Comparison of ENCODE assay signal across 7 cellular contexts in genomic region chr6:157068691-157069228, GRCh38.
DNase-seq lines count a peak whose midpoint lies in the region; ATAC-seq and TF ChIP-seq lines count a peak whose summit lies in the region.

No MANE protein-coding gene starts in this region.

- no peak overlapping the region for H3K4me3 Mint-ChIP-seq in nephron progenitor cell
- H3K4me3 Mint-ChIP-seq in WTC11 = no peak overlapping the region
- H3K4me3 Mint-ChIP-seq in neural progenitor cell = no peak overlapping the region

- no peak overlapping the region for H3K4me3 ChIP-seq in neural progenitor cell

- H3K27ac Mint-ChIP-seq in nephron progenitor cell = peak overlapping the region; percentile 40
- no peak overlapping the region for H3K27ac Mint-ChIP-seq in WTC11
- no peak overlapping the region for H3K27ac Mint-ChIP-seq in neural progenitor cell

- H3K27ac ChIP-seq in RWPE1 (no peak overlapping the region), neural progenitor cell (no peak overlapping the region)

- no peaks in the 10 kb centered on the region for H3K36me3 ChIP-seq in neural progenitor cell

- peak; percentile 98 for ATAC-seq in HG02852 (IDR thresholded peaks at IDR 0.05; ENCODE audit: unreplicated experiment)
- ATAC-seq in WTC11 = no peak

- H3K36me3 Mint-ChIP-seq in nephron progenitor cell (ENCODE audit: low read depth) (peaks cover 11% of the 10 kb centered on the region), WTC11 (no peaks in the 10 kb centered on the region), neural progenitor cell (peaks cover 4% of the 10 kb centered on the region)

- no peaks in the 10 kb centered on the region for H3K9me3 ChIP-seq in neural progenitor cell (ENCODE audit: low read depth)

- H3K79me2 ChIP-seq in neural progenitor cell (ENCODE audit: low read depth) = peaks cover 96% of the 10 kb centered on the region

- H3K4me1 Mint-ChIP-seq in nephron progenitor cell (peaks cover 58% of the 10 kb centered on the region), WTC11 (peaks cover 44% of the 10 kb centered on the region), neural progenitor cell (peaks cover 53% of the 10 kb centered on the region)

- DNase-seq in GM19238 (ENCODE audit: insufficient read length, low spot score) (peak; percentile 24), RWPE1 (ENCODE audit: low spot score) (peak; percentile 31), nephron progenitor cell (no peak), SW 1271 (lab: John Stamatoyannopoulos, UW) (no peak), WTC11 (ENCODE audit: low spot score) (no peak), neural progenitor cell (ENCODE audit: low spot score) (no peak)

- POLR2A ChIA-PET in RWPE1 (lab: Yijun Ruan, JAX; ENCODE audit: low non-redundant PET) (no interaction called here), WTC11 (lab: Charles Lee) (no interaction called here)

- H4K20me1 ChIP-seq in neural progenitor cell (ENCODE audit: low read depth) = peaks cover 69% of the 10 kb centered on the region

- H3K9me3 Mint-ChIP-seq in nephron progenitor cell = no peaks in the 10 kb centered on the region
- no peaks in the 10 kb centered on the region for H3K9me3 Mint-ChIP-seq in WTC11
- no peaks in the 10 kb centered on the region for H3K9me3 Mint-ChIP-seq in neural progenitor cell

- peaks cover 9% of the 10 kb centered on the region for H3F3A ChIP-seq in neural progenitor cell (ENCODE audit: low read depth)

- no peaks in the 10 kb centered on the region for H3K27me3 ChIP-seq in neural progenitor cell

- CTCF ChIA-PET in RWPE1 (lab: Yijun Ruan, JAX) = interaction anchor here (0.5 to 0.9 kb wide), 4 partner anchors 9 to 527 kb away, joined by 3 to 4 read pairs (median 3); no protein-coding TSS in a partner anchor
- CTCF ChIA-PET in WTC11 (lab: Charles Lee) = interaction anchor here (2.3 kb wide), 1 partner anchor 23 kb away, joined by 8 read pairs; no protein-coding TSS in a partner anchor

- H2AFZ ChIP-seq in neural progenitor cell (replicated peaks) = no peak overlapping the region

- no peak for TF ChIP-seq CTCF in RWPE1 (conservative IDR thresholded peaks at IDR 0.05; ENCODE audit: low read depth)
- TF ChIP-seq CTCF in nephron progenitor cell (IDR thresholded peaks at IDR 0.05) = no peak
- no peak for TF ChIP-seq CTCF in WTC11 (IDR thresholded peaks at IDR 0.05)
- TF ChIP-seq CTCF in neural progenitor cell (IDR thresholded peaks at IDR 0.05) = no peak

- H3K4me2 ChIP-seq in neural progenitor cell = no peak overlapping the region

- no peak overlapping the region for H3K9ac ChIP-seq in neural progenitor cell

- peaks cover 51% of the 10 kb centered on the region for H3K4me1 ChIP-seq in neural progenitor cell

- H3K27me3 Mint-ChIP-seq in nephron progenitor cell (ENCODE audit: low read depth, poor library complexity) (no peaks in the 10 kb centered on the region), WTC11 (ENCODE audit: low read depth) (no peaks in the 10 kb centered on the region), neural progenitor cell (ENCODE audit: insufficient read depth, low read depth) (no peaks in the 10 kb centered on the region)

TF ChIP-seq in WTC11, 78 proteins besides CTCF, POLR2A, EP300 and RAD21:
- TF ChIP-seq GRHL2 (CRISPR knock-in tag; IDR thresholded peaks at IDR 0.05; ENCODE audit: insufficient replicate concordance, severe bottlenecking) (no peak), ZNF138 (CRISPR knock-in tag; conservative IDR thresholded peaks at IDR 0.05) (no peak), ERG (CRISPR knock-in tag; IDR thresholded peaks at IDR 0.05) (no peak), USF2 (CRISPR knock-in tag; IDR thresholded peaks at IDR 0.05) (no peak), GABPB1 (CRISPR knock-in tag; IDR thresholded peaks at IDR 0.05) (no peak), ARID4B (CRISPR knock-in tag; IDR thresholded peaks at IDR 0.05; ENCODE audit: borderline replicate concordance) (no peak), AR (CRISPR knock-in tag; IDR thresholded peaks at IDR 0.05) (no peak), ZSCAN18 (CRISPR knock-in tag; IDR thresholded peaks at IDR 0.05) (no peak), ZNF263 (CRISPR knock-in tag; IDR thresholded peaks at IDR 0.05; ENCODE audit: low read depth) (no peak), TEAD4 (CRISPR knock-in tag; IDR thresholded peaks at IDR 0.05) (no peak)

Comparison
In these comparisons a context has a peak if more than half of its experiments do, and no peak if none do; other contexts are left out.
1. DNase-seq: peak in GM19238 (single experiment) and RWPE1 (single experiment); none in nephron progenitor cell (single experiment), SW 1271 (0 of 2), WTC11 (single experiment) and neural progenitor cell (single experiment).